Comparison of ENCODE assay signal across 8 cellular contexts in the genomic region with DNA sequence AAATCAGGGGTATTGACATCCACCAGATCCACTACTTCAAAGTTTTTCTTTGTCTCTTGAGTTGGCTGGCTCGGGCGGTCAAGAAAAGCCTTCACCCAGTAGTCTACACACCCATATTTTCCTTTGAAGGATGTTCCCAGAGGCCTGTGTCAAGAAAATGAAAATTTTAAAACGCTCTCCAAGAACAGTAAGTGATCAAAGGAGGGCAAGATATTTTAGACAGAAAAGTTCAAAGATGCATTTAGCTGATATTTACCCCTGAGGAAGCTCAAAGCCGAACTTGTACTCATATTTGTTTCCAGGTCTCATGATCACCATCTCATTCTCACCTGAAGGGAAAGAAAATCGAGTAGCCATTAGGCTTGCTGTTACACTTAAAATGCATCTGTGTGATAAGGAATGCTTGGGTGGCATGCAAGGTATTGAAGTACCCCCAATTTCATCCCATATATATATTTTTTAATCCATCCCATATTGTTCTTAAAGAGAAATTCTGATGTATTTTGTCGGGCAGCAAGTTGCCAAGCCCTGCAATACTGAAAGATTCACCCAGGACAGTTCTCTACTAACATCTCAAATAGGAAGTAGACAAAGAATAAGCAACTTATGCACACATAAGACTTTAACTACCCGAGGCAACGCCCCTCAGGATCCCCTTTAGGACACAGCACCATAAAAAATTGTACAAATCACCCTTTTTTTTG. TPM values are rescaled to one million over a fixed set of nuclear protein-coding genes. Genes with fewer than 3 reads are reported as not detected.
A peak's percentile ranks its signal among the peaks of the same experiment; 100 is the strongest.
DNase-seq lines count a peak whose midpoint lies in the region; ATAC-seq and TF ChIP-seq lines count a peak whose summit lies in the region.

No MANE protein-coding gene starts in this region.

- peak; percentile 10 for DNase-seq in activated T-cell treated with anti-CD3 and anti-CD28 coated beads, Interleukin-2, amount 50 U/mL, for 1 hour
- DNase-seq in activated T-cell treated with anti-CD3 and anti-CD28 coated beads for 4 hours (no peak), left lung (peak in 1 of 2 donors; percentile 25), tibial artery (peak; percentile 13 to 33), NCI-H1105 treated with DMSO at 0.1 percent for 48 hours (lab: John Stamatoyannopoulos, UW) (no peak), hepatic stellate cell (ENCODE audit: low spot score) (no peak)
- DNase-seq in activated naive CD8-positive, alpha-beta T cell treated with anti-CD3 and anti-CD28 coated beads, Interleukin-2, amount 10 ng/mL, durations not matched to agents 7 days and 5 days: no peak

- peak overlapping the region; percentile 64 to 96 for H3K4me3 ChIP-seq in left lung
- H3K4me3 ChIP-seq in tibial artery: peak overlapping the region; percentile 68 to 77

- POLR2A ChIA-PET in activated naive CD8-positive, alpha-beta T cell treated with anti-CD3 and anti-CD28 coated beads, Interleukin-2, amount 10 ng/mL, durations not matched to agents 7 days and 5 days (lab: Charles Lee): interaction anchor here (0.5 to 13.2 kb wide), 7 partner anchors 6 to 54 kb away, joined by 4 to 407 read pairs (median 30); partner anchors contain the start of genes ANKRD34A, LIX1L and POLR3GL

- H3K9me3 ChIP-seq in left lung: no peaks in the 10 kb centered on the region
- H3K9me3 ChIP-seq in tibial artery: no peaks in the 10 kb centered on the region

- H3K36me3 ChIP-seq in left lung (peaks cover 0 to 40% of the 10 kb centered on the region in 2 donors), tibial artery (peaks cover 31 to 38% (median 36%) of the 10 kb centered on the region in 3 donors)

- TF ChIP-seq CTCF in left lung (IDR thresholded peaks at IDR 0.05) (no peak), tibial artery (IDR thresholded peaks at IDR 0.05) (no peak)

- H3K27ac Mint-ChIP-seq in activated naive CD8-positive, alpha-beta T cell treated with anti-CD3 and anti-CD28 coated beads, Interleukin-2, amount 10 ng/mL, durations not matched to agents 7 days and 5 days: peak overlapping the region; percentile 99

- H3K36me3 Mint-ChIP-seq in activated naive CD8-positive, alpha-beta T cell treated with anti-CD3 and anti-CD28 coated beads, Interleukin-2, amount 10 ng/mL, durations not matched to agents 7 days and 5 days: peaks cover 46% of the 10 kb centered on the region

- H3K4me1 ChIP-seq in left lung: peaks cover 21 to 74% of the 10 kb centered on the region in 2 donors
- peaks cover 0 to 66% (median 50%) of the 10 kb centered on the region in 4 donors for H3K4me1 ChIP-seq in tibial artery

- H3K27ac ChIP-seq in left lung: peak overlapping the region; percentile 92
- peak overlapping the region; percentile 85 to 90 for H3K27ac ChIP-seq in tibial artery

- H3K27me3 ChIP-seq in left lung (no peaks in the 10 kb centered on the region), tibial artery (no peaks in the 10 kb centered on the region)

- H3K9me3 Mint-ChIP-seq in activated naive CD8-positive, alpha-beta T cell treated with anti-CD3 and anti-CD28 coated beads, Interleukin-2, amount 10 ng/mL, durations not matched to agents 7 days and 5 days: no peaks in the 10 kb centered on the region

- intact Hi-C loops in left lung (cut with DNase I) (no loop called here), tibial artery (cut with DNase I; ENCODE audit: low total_unique reads) (no loop called here)

- no peak for ATAC-seq in activated naive CD8-positive, alpha-beta T cell treated with anti-CD3 and anti-CD28 coated beads, Interleukin-2, amount 10 ng/mL, durations not matched to agents 7 days and 5 days (ENCODE audit: low read depth)
- ATAC-seq in left lung (no peak), GM19467 (IDR thresholded peaks at IDR 0.05; ENCODE audit: unreplicated experiment) (no peak)

- H3K4me1 Mint-ChIP-seq in activated naive CD8-positive, alpha-beta T cell treated with anti-CD3 and anti-CD28 coated beads, Interleukin-2, amount 10 ng/mL, durations not matched to agents 7 days and 5 days: peaks cover 64% of the 10 kb centered on the region

- no peaks in the 10 kb centered on the region for H3K27me3 Mint-ChIP-seq in activated naive CD8-positive, alpha-beta T cell treated with anti-CD3 and anti-CD28 coated beads, Interleukin-2, amount 10 ng/mL, durations not matched to agents 7 days and 5 days

- H3K4me3 Mint-ChIP-seq in activated naive CD8-positive, alpha-beta T cell treated with anti-CD3 and anti-CD28 coated beads, Interleukin-2, amount 10 ng/mL, durations not matched to agents 7 days and 5 days: peak overlapping the region; percentile 100

RNA-seq across cellular contexts. Expression of gene TXNIP, which starts 1.1 kb away (rescaled TPM):
- 100 to 1,000 TPM; 678 to 725 TPM for total RNA-seq in activated naive CD8-positive, alpha-beta T cell treated with anti-CD3 and anti-CD28 coated beads, Interleukin-2, amount 10 ng/mL, durations not matched to agents 7 days and 5 days
- 100 to 1,000 TPM; 380 to 422 TPM for total RNA-seq in left lung

RNA-seq across cellular contexts. Expression of gene HJV, which starts 26.2 kb away (rescaled TPM):
- total RNA-seq in activated naive CD8-positive, alpha-beta T cell treated with anti-CD3 and anti-CD28 coated beads, Interleukin-2, amount 10 ng/mL, durations not matched to agents 7 days and 5 days: not detected
- not detected for total RNA-seq in left lung

RNA-seq across cellular contexts. Expression of gene POLR3GL, which starts 30.8 kb away (rescaled TPM):
- total RNA-seq in activated naive CD8-positive, alpha-beta T cell treated with anti-CD3 and anti-CD28 coated beads, Interleukin-2, amount 10 ng/mL, durations not matched to agents 7 days and 5 days: 10 to 100 TPM; 32.6 to 34.9 TPM
- 10 to 100 TPM; 19.6 to 20.8 TPM for total RNA-seq in left lung

RNA-seq across cellular contexts. Expression of gene ANKRD34A, which starts 30.9 kb away (rescaled TPM):
- total RNA-seq in activated naive CD8-positive, alpha-beta T cell treated with anti-CD3 and anti-CD28 coated beads, Interleukin-2, amount 10 ng/mL, durations not matched to agents 7 days and 5 days: 1 to 10 TPM; 2.2 to 2.8 TPM
- 1 to 10 TPM in 1 of 2 donors, under 1 TPM in 1; 0.82 to 1.2 TPM for total RNA-seq in left lung

RNA-seq across cellular contexts. Expression of gene LIX1L, which starts 37.5 kb away (rescaled TPM):
- 10 to 100 TPM; 54.0 to 57.5 TPM for total RNA-seq in activated naive CD8-positive, alpha-beta T cell treated with anti-CD3 and anti-CD28 coated beads, Interleukin-2, amount 10 ng/mL, durations not matched to agents 7 days and 5 days
- 10 to 100 TPM; 28.9 to 32.0 TPM for total RNA-seq in left lung

Comparison
In these comparisons a context has a peak if more than half of its experiments do, and no peak if none do; other contexts are left out.
1. DNase-seq: peak in activated T-cell treated with anti-CD3 and anti-CD28 coated beads, Interleukin-2, amount 50 U/mL, for 1 hour (single experiment) and tibial artery (2 of 2); none in activated T-cell treated with anti-CD3 and anti-CD28 coated beads for 4 hours (single experiment), activated naive CD8-positive, alpha-beta T cell treated with anti-CD3 and anti-CD28 coated beads, Interleukin-2, amount 10 ng/mL, durations not matched to agents 7 days and 5 days (single experiment), NCI-H1105 treated with DMSO at 0.1 percent for 48 hours (single experiment) and hepatic stellate cell (single experiment).